Comparison of ENCODE assay signal across 19 cellular contexts in the genomic region with DNA sequence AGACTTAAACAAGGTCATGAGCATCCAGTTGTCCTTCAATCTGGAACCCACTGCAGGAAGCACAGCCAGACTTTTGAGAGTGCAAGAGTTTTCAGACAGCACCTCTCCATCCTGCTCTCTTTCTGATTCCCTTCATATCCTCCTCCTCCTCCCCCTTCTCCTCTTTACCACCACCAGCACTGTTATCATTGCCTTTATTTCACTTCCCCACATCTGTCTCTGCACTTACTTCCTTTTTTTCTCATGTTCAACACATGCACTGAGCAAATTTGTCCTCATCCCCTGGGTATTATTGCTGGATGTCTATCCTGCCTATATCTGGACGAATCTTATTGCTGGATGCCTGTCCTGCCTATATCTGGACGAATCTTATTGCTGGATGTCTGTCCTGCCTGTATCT.
"Had no signal": no experiment of that assay in that cellular context is flagged by ENCODE, and none has a peak within 500 bp of the region (broad histone marks: within the 10 kb centered on the region; RNA-seq: fewer than 3 reads in every experiment).

No MANE protein-coding gene starts in this region.

- ATAC-seq: activated T-helper 17 cell treated with anti-CD3 and anti-CD28 coated beads, Interleukin-2, amount 50 U/mL, for 72 hours; left ventricle myocardium superior; sciatic nerve; upper lobe of right lung had no signal

- H3K27ac ChIP-seq: brain microvascular endothelial cell, stomach, thoracic aorta, upper lobe of right lung had no signal

- H3K27ac Mint-ChIP-seq: activated T-helper 17 cell treated with anti-CD3 and anti-CD28 coated beads, Interleukin-2, amount 50 U/mL, for 72 hours; T-helper 2 cell treated with Interferon-gamma antibody and Interleukin-4, amounts not matched to agents 5 μg/mL and 100 μg/mL, for 36 hours had no signal

- H3K27me3 ChIP-seq: brain microvascular endothelial cell, stomach, upper lobe of right lung had no signal

- H3K9me3 Mint-ChIP-seq: activated T-helper 17 cell treated with anti-CD3 and anti-CD28 coated beads, Interleukin-2, amount 50 U/mL, for 72 hours; T-helper 2 cell treated with Interferon-gamma antibody and Interleukin-4, amounts not matched to agents 5 μg/mL and 100 μg/mL, for 36 hours had no signal

- H3K4me3 Mint-ChIP-seq: activated T-helper 17 cell treated with anti-CD3 and anti-CD28 coated beads, Interleukin-2, amount 50 U/mL, for 72 hours; T-helper 2 cell treated with Interferon-gamma antibody and Interleukin-4, amounts not matched to agents 5 μg/mL and 100 μg/mL, for 36 hours had no signal

- DNase-seq: activated CD4-positive, alpha-beta T cell treated with anti-CD3 and anti-CD28 coated beads for 1 hour; activated CD4-positive, alpha-beta T cell treated with anti-CD3 and anti-CD28 coated beads, Interleukin-2, amount 50 U/mL, for 4 hours; activated naive CD4-positive, alpha-beta T cell treated with Interleukin-2 at 50 U/mL for 16 hours; activated T-cell treated with anti-CD3 and anti-CD28 coated beads for 4 hours; anterior cingulate cortex; brain microvascular endothelial cell; cortex of kidney; effector CD8-positive, alpha-beta T cell; foreskin fibroblast; glutamatergic neuron; kidney glomerular epithelial cell; left ventricle myocardium superior; mesendoderm; stomach; upper lobe of right lung had no signal

- H3K4me1 Mint-ChIP-seq: activated T-helper 17 cell treated with anti-CD3 and anti-CD28 coated beads, Interleukin-2, amount 50 U/mL, for 72 hours had no signal

- H3K4me3 ChIP-seq: stomach, thoracic aorta, upper lobe of right lung had no signal

- H3K9me3 ChIP-seq: thoracic aorta, upper lobe of right lung had no signal

- H3K4me1 ChIP-seq: stomach, upper lobe of right lung had no signal

- H3K36me3 ChIP-seq: brain microvascular endothelial cell, stomach, thoracic aorta, upper lobe of right lung had no signal
